In genomic region chr19:11044436-11044835, GRCh38 we compare ENCODE assay signal across 17 cellular contexts. TPM values are rescaled to one million over a fixed set of nuclear protein-coding genes. Genes with fewer than 3 reads are reported as not detected.
DNase-seq lines count a peak whose midpoint lies in the region; ATAC-seq and TF ChIP-seq lines count a peak whose summit lies in the region.
"Had no signal": no experiment of that assay in that cellular context is flagged by ENCODE, and none has a peak within 500 bp of the region (broad histone marks: within the 10 kb centered on the region; RNA-seq: fewer than 3 reads in every experiment).

No MANE protein-coding gene starts in this region.

- peak overlapping the region in 2 of 3 donors; percentile 8 to 31 for H3K27ac Mint-ChIP-seq in CD4-positive, CD25-positive, alpha-beta regulatory T cell
- peak overlapping the region; percentile 13 for H3K27ac Mint-ChIP-seq in progenitor cell of endocrine pancreas

- H3K9me3 Mint-ChIP-seq in CD4-positive, CD25-positive, alpha-beta regulatory T cell = no peaks in the 10 kb centered on the region
- no peaks in the 10 kb centered on the region for H3K9me3 Mint-ChIP-seq in progenitor cell of endocrine pancreas (ENCODE audit: low read depth)

- POLR2A ChIA-PET in RWPE1 (lab: Yijun Ruan, JAX; ENCODE audit: low non-redundant PET) = no interaction called here

- no peak for DNase-seq in CD4-positive, CD25-positive, alpha-beta regulatory T cell
- DNase-seq in RWPE1 (ENCODE audit: low spot score) = no peak
- DNase-seq in fibroblast of villous mesenchyme (ENCODE audit: low read depth) = peak; percentile 78
- no peak for DNase-seq in progenitor cell of endocrine pancreas (ENCODE audit: low spot score, unreplicated experiment)
- no peak for DNase-seq in head of caudate nucleus
- DNase-seq in KBM-7 = no peak
- DNase-seq in right atrium auricular region (ENCODE audit: low spot score) = no peak
- no peak for DNase-seq in NCI-H1694 (lab: John Stamatoyannopoulos, UW)
- DNase-seq: C1 segment of cervical spinal cord, DMS79, NCI-H1105 treated with DMSO at 0.1 percent for 48 hours, NCI-H187, NCI-H2107, NCI-H2227 treated with DMSO at 0.1 percent for 48 hours, NCI-H524 treated with DMSO at 0.1 percent for 48 hours, PC-9, SJCRH30 had no signal

- H3K4me3 ChIP-seq in CD4-positive, CD25-positive, alpha-beta regulatory T cell (ENCODE audit: low read depth, low read length) = no peak overlapping the region
- H3K4me3 ChIP-seq in fibroblast of villous mesenchyme (ENCODE audit: low read depth, low read length) (no peak overlapping the region), right atrium auricular region (no peak overlapping the region)
- H3K4me3 ChIP-seq: PC-9, SJCRH30 had no signal

- no peak overlapping the region for H3K4me3 Mint-ChIP-seq in CD4-positive, CD25-positive, alpha-beta regulatory T cell
- H3K4me3 Mint-ChIP-seq in progenitor cell of endocrine pancreas (ENCODE audit: low read depth) = no peak overlapping the region

- peaks cover 17% of the 10 kb centered on the region for H3K36me3 ChIP-seq in CD4-positive, CD25-positive, alpha-beta regulatory T cell (ENCODE audit: control insufficient read depth, insufficient read depth, low read length)
- H3K36me3 ChIP-seq in right atrium auricular region = peaks cover 42% of the 10 kb centered on the region

- H3K36me3 Mint-ChIP-seq in CD4-positive, CD25-positive, alpha-beta regulatory T cell = peaks cover 32% of the 10 kb centered on the region
- peaks cover 30% of the 10 kb centered on the region for H3K36me3 Mint-ChIP-seq in progenitor cell of endocrine pancreas (ENCODE audit: insufficient read depth)

- CTCF ChIA-PET in RWPE1 (lab: Yijun Ruan, JAX) = interaction anchor here (0.6 to 0.7 kb wide), 2 partner anchors 28 to 197 kb away, joined by 3 to 5 read pairs; no protein-coding TSS in a partner anchor

- no peak for TF ChIP-seq CTCF in RWPE1 (conservative IDR thresholded peaks at IDR 0.05; ENCODE audit: low read depth)
- TF ChIP-seq CTCF in fibroblast of villous mesenchyme (IDR thresholded peaks at IDR 0.05; ENCODE audit: insufficient read depth, low read depth, low read length) = no peak
- TF ChIP-seq CTCF in progenitor cell of endocrine pancreas (IDR thresholded peaks at IDR 0.05; ENCODE audit: unreplicated experiment) = no peak
- no peak for TF ChIP-seq CTCF in right atrium auricular region (IDR thresholded peaks at IDR 0.05)

- peaks cover 7 to 19% (median 15%) of the 10 kb centered on the region in 4 donors for H3K4me1 Mint-ChIP-seq in CD4-positive, CD25-positive, alpha-beta regulatory T cell
- H3K4me1 Mint-ChIP-seq in progenitor cell of endocrine pancreas (ENCODE audit: low read depth) = no peaks in the 10 kb centered on the region

- H3K27me3 ChIP-seq in CD4-positive, CD25-positive, alpha-beta regulatory T cell (ENCODE audit: control insufficient read depth, insufficient read depth, low read length) = no peaks in the 10 kb centered on the region
- no peaks in the 10 kb centered on the region for H3K27me3 ChIP-seq in right atrium auricular region
- H3K27me3 ChIP-seq: SJCRH30 had no signal

- no peaks in the 10 kb centered on the region for H3K27me3 Mint-ChIP-seq in CD4-positive, CD25-positive, alpha-beta regulatory T cell
- H3K27me3 Mint-ChIP-seq in progenitor cell of endocrine pancreas = no peaks in the 10 kb centered on the region

- in situ Hi-C loops in KBM-7 (cut with MboI; ENCODE audit: low pct_unique_long_range_greater_than_20kb, low sequenced_read_pairs) = no loop called here

- intact Hi-C loops in head of caudate nucleus (cut with DNase I) = no loop called here

- no peaks in the 10 kb centered on the region for H3K9me3 ChIP-seq in CD4-positive, CD25-positive, alpha-beta regulatory T cell (ENCODE audit: control insufficient read depth in 2 of 2, low read length in 2 of 2)
- no peaks in the 10 kb centered on the region for H3K9me3 ChIP-seq in right atrium auricular region
- H3K9me3 ChIP-seq: SJCRH30 had no signal

- no peak for ATAC-seq in CD4-positive, CD25-positive, alpha-beta regulatory T cell (ENCODE audit: low read depth in 2 of 2)

- peaks cover 16% of the 10 kb centered on the region for H3K4me1 ChIP-seq in CD4-positive, CD25-positive, alpha-beta regulatory T cell (ENCODE audit: control insufficient read depth, insufficient read depth, low read length, poor library complexity, severe bottlenecking)
- H3K4me1 ChIP-seq in right atrium auricular region = no peaks in the 10 kb centered on the region
- H3K4me1 ChIP-seq: SJCRH30 had no signal

- H3K27ac ChIP-seq in CD4-positive, CD25-positive, alpha-beta regulatory T cell (ENCODE audit: insufficient read depth, low read length, poor library complexity, severe bottlenecking) = no peak overlapping the region
- H3K27ac ChIP-seq in RWPE1 (peak overlapping the region; percentile 19), right atrium auricular region (no peak overlapping the region)
- H3K27ac ChIP-seq: PC-9, SJCRH30 had no signal

RNA-seq across cellular contexts. Expression of gene LDLR, which starts 44.8 kb away (rescaled TPM):
- 108 TPM for total RNA-seq in CD4-positive, CD25-positive, alpha-beta regulatory T cell
- polyA plus RNA-seq in CD4-positive, CD25-positive, alpha-beta regulatory T cell = 10 to 100 TPM in 2 of 4 donors, 1 to 10 TPM in 2; 5.1 to 12.7 (median 10.2) TPM
- total RNA-seq in fibroblast of villous mesenchyme (392 and 421 TPM in 2 replicates), progenitor cell of endocrine pancreas (67.3 and 73.2 TPM in 2 replicates), right atrium auricular region (10 to 100 TPM; 13.8 to 15.9 TPM)
